Comparison of ENCODE assay signal across 25 cellular contexts in the genomic region with DNA sequence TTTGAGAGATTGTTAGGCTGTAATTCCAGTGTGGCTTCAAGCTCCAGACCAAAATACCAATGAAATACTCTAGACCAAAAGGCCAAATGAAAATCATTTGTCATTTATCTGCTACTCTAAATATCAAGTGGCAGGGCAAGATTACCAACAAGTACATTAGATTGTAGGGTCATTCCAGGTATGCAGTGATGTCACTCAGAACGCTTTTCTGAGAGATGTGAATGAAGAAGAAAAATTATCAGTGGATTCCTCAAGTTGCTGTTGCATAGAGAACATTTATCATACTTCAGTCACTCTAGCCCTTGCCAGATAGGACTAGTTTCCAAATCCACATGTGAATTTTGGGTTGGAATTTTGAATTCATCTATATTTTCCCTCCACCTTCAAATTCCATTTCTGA.
DNase-seq lines count a peak whose midpoint lies in the region; ATAC-seq, FAIRE-seq and TF ChIP-seq lines count a peak whose summit lies in the region.
"Had no signal": no experiment of that assay in that cellular context is flagged by ENCODE, and none has a peak within 500 bp of the region (broad histone marks: within the 10 kb centered on the region; RNA-seq: fewer than 3 reads in every experiment).

No MANE protein-coding gene starts in this region.

- intact Hi-C loops in natural killer cell (cut with micrococcal nuclease), result no loop called here
- intact Hi-C loops in lower leg skin (cut with DNase I; ENCODE audit: low total_unique reads), result no loop called here

- H4K20me1 ChIP-seq in H1 (replicated peaks in 1 of 2; ENCODE audit: control insufficient read depth in 1 of 2, insufficient read depth in 2 of 2, low read length in 2 of 2), result peaks cover 5 to 10% of the 10 kb centered on the region in 2 experiments

- WGBS in H1 (ENCODE audit: extremely low coverage in 1 of 2, insufficient coverage in 1 of 2, insufficient read length in 1 of 2, insufficient replicate concordance in 2 of 2, low coverage in 1 of 2, low lambda C conversion rate in 2 of 2, missing lambda C conversion rate in 1 of 2), 2 experiments, result 82% methylated on average over 1 of the region's 1 CpG; no CpG with 5 or more reads in 1 of the 2 experiments
- 94 to 97% methylated on average over 1 of the region's 1 CpG for WGBS in lower leg skin, 2 donors

- H3K4me1 Mint-ChIP-seq in natural killer cell (peaks cover 62 to 69% of the 10 kb centered on the region in 2 donors), mesothelial cell of epicardium (peaks cover 35% of the 10 kb centered on the region)
- H3K4me1 Mint-ChIP-seq in natural killer cell treated with Interleukin-12 subunit alpha and Interleukin-12 subunit beta and Interleukin-15 and Interleukin-18, amount 100 ng/mL, for 72 hours (ENCODE audit: low read depth in 2 of 2), result peaks cover 22 to 43% of the 10 kb centered on the region in 2 donors

- H3K4me3 ChIP-seq in H1 (ENCODE audit: extremely low read depth in 1 of 4, insufficient read depth in 2 of 4, low read depth in 3 of 4, low read length in 4 of 4) (no peak overlapping the region), lower leg skin (ENCODE audit: low read depth, poor library complexity, severe bottlenecking) (no peak overlapping the region)
- H3K4me3 ChIP-seq: BLaER1 treated with 17β-estradiol and CSF1 and Interleukin-3, amounts not matched to agents 10 nM and 100 nM had no signal

- H3K4ac ChIP-seq in H1 (replicated peaks; ENCODE audit: insufficient read length, low read depth, low read length), result no peak overlapping the region

- POLR2A ChIA-PET in H1 (lab: Charles Lee; ENCODE audit: partially characterized antibody), result no interaction called here
- POLR2A ChIA-PET in RWPE1 (lab: Yijun Ruan, JAX; ENCODE audit: low non-redundant PET), result no interaction called here

- no peak overlapping the region for H2BK120ac ChIP-seq in H1 (replicated peaks; ENCODE audit: low read depth, low read length)

- peaks cover 0 to 4% (median 1%) of the 10 kb centered on the region in 4 experiments; a peak in 2 of 7 replicates for H3K4me1 ChIP-seq in H1 (replicated peaks in 1 of 4; ENCODE audit: control insufficient read depth in 3 of 4, insufficient read depth in 4 of 4, low read length in 3 of 4)

- no peak overlapping the region for H3K27ac ChIP-seq in H1 (ENCODE audit: low read depth, low read length)
- no peak overlapping the region for H3K27ac ChIP-seq in RWPE1
- H3K27ac ChIP-seq: 22Rv1; BLaER1 treated with 17β-estradiol and CSF1 and Interleukin-3, amounts not matched to agents 10 nM and 100 nM had no signal

- no peaks in the 10 kb centered on the region for H3K27me3 ChIP-seq in H1 (replicated peaks in 1 of 4; ENCODE audit: control insufficient read depth in 3 of 4, extremely low read depth in 1 of 4, insufficient read depth in 3 of 4, low read length in 3 of 4)
- H3K27me3 ChIP-seq: BE2C; BLaER1 treated with 17β-estradiol and CSF1 and Interleukin-3, amounts not matched to agents 10 nM and 100 nM had no signal

- H3K27ac Mint-ChIP-seq in natural killer cell (peak overlapping the region; percentile 0 to 63), mesothelial cell of epicardium (no peak overlapping the region)
- H3K27ac Mint-ChIP-seq in natural killer cell treated with Interleukin-12 subunit alpha and Interleukin-12 subunit beta and Interleukin-15 and Interleukin-18, amount 100 ng/mL, for 72 hours, result no peak overlapping the region
- H3K27ac Mint-ChIP-seq: CD4-positive, alpha-beta T cell; H9; HFFc6 had no signal

- no peak overlapping the region for H2BK15ac ChIP-seq in H1 (ENCODE audit: low read length)

- H3K23ac ChIP-seq in H1 (ENCODE audit: insufficient read length), result no peak overlapping the region

- H2BK20ac ChIP-seq in H1 (ENCODE audit: low read length), result no peak overlapping the region

- DNase-seq in natural killer cell, result no peak
- no peak for DNase-seq in natural killer cell treated with Interleukin-12 subunit alpha and Interleukin-12 subunit beta and Interleukin-15 and Interleukin-18, amount 100 ng/mL, for 72 hours (ENCODE audit: low spot score)
- peak; percentile 85 for DNase-seq in amniotic epithelial cell (ENCODE audit: low read depth)
- DNase-seq in H1 (ENCODE audit: low read depth in 1 of 2, low spot score in 2 of 2), result no peak
- no peak for DNase-seq in stimulated activated CD4-positive, alpha-beta T cell treated with anti-CD3 and anti-CD28 coated beads, Interleukin-4, amount 100 ng/mL, for 4 hours
- no peak for DNase-seq in lower leg skin (ENCODE audit: low spot score in 2 of 2)
- DNase-seq in mesothelial cell of epicardium (ENCODE audit: low spot score in 2 of 2, unreplicated experiment in 2 of 2), result no peak
- DNase-seq in RWPE1 (ENCODE audit: low spot score), result no peak
- DNase-seq: AML-193; BE2C; Calu3; CD4-positive, alpha-beta T cell; CD8-positive, alpha-beta memory T cell; DMS53; DMS79 treated with DMSO at 0.1 percent for 48 hours; GF-D8; GOT3; H9; HFFc6 had no signal

- H3K36me3 Mint-ChIP-seq in natural killer cell, result no peaks in the 10 kb centered on the region
- no peaks in the 10 kb centered on the region for H3K36me3 Mint-ChIP-seq in natural killer cell treated with Interleukin-12 subunit alpha and Interleukin-12 subunit beta and Interleukin-15 and Interleukin-18, amount 100 ng/mL, for 72 hours
- no peaks in the 10 kb centered on the region for H3K36me3 Mint-ChIP-seq in mesothelial cell of epicardium

- ATAC-seq in natural killer cell, result no peak
- ATAC-seq in natural killer cell treated with Interleukin-12 subunit alpha and Interleukin-12 subunit beta and Interleukin-15 and Interleukin-18, amount 100 ng/mL, for 72 hours, result no peak
- ATAC-seq: HCT116 had no signal

- H3K27me3 Mint-ChIP-seq in natural killer cell (ENCODE audit: low read depth in 2 of 2) (no peaks in the 10 kb centered on the region), mesothelial cell of epicardium (ENCODE audit: low read depth) (no peaks in the 10 kb centered on the region)
- no peaks in the 10 kb centered on the region for H3K27me3 Mint-ChIP-seq in natural killer cell treated with Interleukin-12 subunit alpha and Interleukin-12 subunit beta and Interleukin-15 and Interleukin-18, amount 100 ng/mL, for 72 hours
- H3K27me3 Mint-ChIP-seq: CD4-positive, alpha-beta T cell; CD8-positive, alpha-beta memory T cell had no signal

- no peaks in the 10 kb centered on the region for H3K36me3 ChIP-seq in H1 (ENCODE audit: control insufficient read depth in 2 of 4, insufficient read depth in 4 of 4, low read length in 3 of 4)
- H3K36me3 ChIP-seq: BE2C had no signal

- H3K4me2 ChIP-seq in H1 (ENCODE audit: insufficient read depth in 1 of 2, low read depth in 2 of 2, low read length in 2 of 2), result no peak overlapping the region
- H3K4me2 ChIP-seq: BLaER1 treated with 17β-estradiol and CSF1 and Interleukin-3, amounts not matched to agents 10 nM and 100 nM had no signal

- CTCF ChIA-PET in H1 (lab: Charles Lee; ENCODE audit: partially characterized antibody) (interaction anchor here (0.6 kb wide), 1 partner anchor 231 kb away, joined by 3 read pairs; no protein-coding TSS in a partner anchor), RWPE1 (lab: Yijun Ruan, JAX) (interaction anchor here (0.7 kb wide), 1 partner anchor 136 kb away, joined by 3 read pairs; no protein-coding TSS in a partner anchor)

- no peak overlapping the region for H3K9ac ChIP-seq in H1 (replicated peaks in 1 of 4; ENCODE audit: extremely low read depth in 1 of 4, low read depth in 3 of 4, low read length in 3 of 4)
- H3K9ac ChIP-seq: BLaER1 treated with 17β-estradiol and CSF1 and Interleukin-3, amounts not matched to agents 10 nM and 100 nM had no signal

- TF ChIP-seq EP300 in H1 (IDR thresholded peaks at IDR 0.05; ENCODE audit: borderline replicate concordance in 1 of 2, low read depth in 2 of 2, low read length in 2 of 2), result no peak

- H4K91ac ChIP-seq in H1 (replicated peaks; ENCODE audit: insufficient read length, low read length), result no peak overlapping the region

- no peak overlapping the region for H3K18ac ChIP-seq in H1 (ENCODE audit: extremely low read depth, low read length)

- H3K56ac ChIP-seq in H1 (replicated peaks; ENCODE audit: insufficient read length, low read depth, low read length), result no peak overlapping the region

- no peaks in the 10 kb centered on the region for H3K9me3 ChIP-seq in H1 (ENCODE audit: insufficient read depth in 2 of 2, low read depth in 1 of 2, low read length in 1 of 2)
- H3K9me3 ChIP-seq: BE2C; BLaER1 treated with 17β-estradiol and CSF1 and Interleukin-3, amounts not matched to agents 10 nM and 100 nM had no signal

- 0 out of 2 replicates have a peak, but pooled peaks cover 2% of the 10 kb centered on the region for H3K79me1 ChIP-seq in H1 (ENCODE audit: low read depth, low read length)

- TF ChIP-seq CTCF in natural killer cell (IDR thresholded peaks at IDR 0.05) (no peak), H1 (IDR thresholded peaks at IDR 0.05; ENCODE audit: control extremely low read depth in 1 of 3, insufficient read depth in 1 of 3, low read depth in 1 of 3, low read length in 3 of 3) (no peak), lower leg skin (IDR thresholded peaks at IDR 0.05) (no peak), mesothelial cell of epicardium (IDR thresholded peaks at IDR 0.05; ENCODE audit: unreplicated experiment) (no peak), RWPE1 (conservative IDR thresholded peaks at IDR 0.05; ENCODE audit: low read depth) (no peak)

- H2BK5ac ChIP-seq in H1 (ENCODE audit: low read depth, low read length), result no peak overlapping the region

- no peaks in the 10 kb centered on the region; the same call in 1 of the 2 replicates for H3K23me2 ChIP-seq in H1 (ENCODE audit: low read depth, low read length)

- H3K14ac ChIP-seq in H1 (ENCODE audit: insufficient read length), result no peak overlapping the region

- no peak overlapping the region for H2AFZ ChIP-seq in H1 (ENCODE audit: low read length)

- no peak overlapping the region for H2AK5ac ChIP-seq in H1 (ENCODE audit: low read depth, low read length)

- FAIRE-seq in H1 (lab: Jason Lieb, UNC), result peak; percentile 36
- FAIRE-seq: A204.1, GM12892 had no signal

- H3K9me3 Mint-ChIP-seq in natural killer cell (no peaks in the 10 kb centered on the region), mesothelial cell of epicardium (no peaks in the 10 kb centered on the region)
- no peaks in the 10 kb centered on the region for H3K9me3 Mint-ChIP-seq in natural killer cell treated with Interleukin-12 subunit alpha and Interleukin-12 subunit beta and Interleukin-15 and Interleukin-18, amount 100 ng/mL, for 72 hours
- H3K9me3 Mint-ChIP-seq: CD14-positive monocyte; CD4-positive, alpha-beta T cell; CD8-positive, alpha-beta memory T cell; H9; HFFc6 had no signal

- no peak overlapping the region for H3K4me3 Mint-ChIP-seq in natural killer cell
- no peak overlapping the region for H3K4me3 Mint-ChIP-seq in natural killer cell treated with Interleukin-12 subunit alpha and Interleukin-12 subunit beta and Interleukin-15 and Interleukin-18, amount 100 ng/mL, for 72 hours
- H3K4me3 Mint-ChIP-seq in mesothelial cell of epicardium, result no peak overlapping the region
- H3K4me3 Mint-ChIP-seq: CD14-positive monocyte; CD4-positive, alpha-beta T cell; CD8-positive, alpha-beta memory T cell; H9; HFFc6 had no signal

- TF ChIP-seq RAD21 in H1 (IDR thresholded peaks at IDR 0.05 in 1 of 2, conservative IDR thresholded peaks at IDR 0.05 in 1 of 2; ENCODE audit: low read depth in 2 of 2, low read length in 2 of 2), result no peak

- H2BK12ac ChIP-seq in H1 (ENCODE audit: low read depth, low read length), result no peak overlapping the region

- peaks cover 0 to 57% of the 10 kb centered on the region in 2 experiments; a peak in 3 of 4 replicates for H3K79me2 ChIP-seq in H1 (ENCODE audit: control insufficient read depth in 1 of 2, insufficient read depth in 2 of 2, low read length in 2 of 2)

- TF ChIP-seq POLR2A in H1 (IDR thresholded peaks at IDR 0.05; ENCODE audit: control extremely low read depth in 1 of 2, low read depth in 2 of 2, low read length in 2 of 2), result no peak
- no peak for TF ChIP-seq POLR2A in lower leg skin (IDR thresholded peaks at IDR 0.05)

- no peak overlapping the region for H4K8ac ChIP-seq in H1 (ENCODE audit: extremely low read depth, insufficient read depth, low read length)

- no peak overlapping the region for H4K5ac ChIP-seq in H1 (ENCODE audit: insufficient read length, low read depth, low read length)

Comparison
In these comparisons a context has a peak if more than half of its experiments do, and no peak if none do; other contexts are left out.
1. H3K27ac Mint-ChIP-seq: peak in natural killer cell (2 of 2); none in natural killer cell treated with Interleukin-12 subunit alpha and Interleukin-12 subunit beta and Interleukin-15 and Interleukin-18, amount 100 ng/mL, for 72 hours (0 of 2) and mesothelial cell of epicardium (single experiment).